Comparison of ENCODE assay signal across 9 cellular contexts in genomic region chr11:313304-313786, GRCh38. TPM values are rescaled to one million over a fixed set of nuclear protein-coding genes. Genes with fewer than 3 reads are reported as not detected.
DNase-seq lines count a peak whose midpoint lies in the region; ATAC-seq and TF ChIP-seq lines count a peak whose summit lies in the region.
"Had no signal": no experiment of that assay in that cellular context is flagged by ENCODE, and none has a peak within 500 bp of the region (broad histone marks: within the 10 kb centered on the region; RNA-seq: fewer than 3 reads in every experiment).

No MANE protein-coding gene starts in this region.

- intact Hi-C loops in PC-3 (cut with micrococcal nuclease), result no loop called here
- intact Hi-C loops in prostate gland (cut with DNase I), result no loop called here

- H3K9me2 ChIP-seq in PC-3 (replicated peaks; ENCODE audit: low read length), result no peaks in the 10 kb centered on the region

- no peak overlapping the region for H2AFZ ChIP-seq in PC-3 (ENCODE audit: low read length)

- 40% methylated on average over 8 of the region's 8 CpGs for WGBS in prostate gland

- H3K9ac ChIP-seq in PC-3 (ENCODE audit: low read length), result no peak overlapping the region

- POLR2A ChIA-PET in PC-3 (lab: Charles Lee; ENCODE audit: unreplicated experiment), result no interaction called here

- H3K4me3 ChIP-seq in GM12864 (ENCODE audit: low read depth, low read length), result peak overlapping the region; percentile 95
- no peak overlapping the region for H3K4me3 ChIP-seq in PC-3 (ENCODE audit: low read length)
- peak overlapping the region in 1 of 2 donors; percentile 41 for H3K4me3 ChIP-seq in prostate gland

- peaks cover 12% of the 10 kb centered on the region for H3K79me2 ChIP-seq in PC-3 (ENCODE audit: low read length)

- H3K27ac ChIP-seq in PC-3 (ENCODE audit: low read length) (no peak overlapping the region), prostate gland (peak overlapping the region; percentile 84 to 86)

- H3K9me3 ChIP-seq in PC-3 (ENCODE audit: low read length) (no peaks in the 10 kb centered on the region), prostate gland (no peaks in the 10 kb centered on the region)

- CTCF ChIA-PET in PC-3 (lab: Charles Lee), result no interaction called here

- no peak overlapping the region for H3K4me2 ChIP-seq in PC-3 (ENCODE audit: low read length)

- H3K4me1 ChIP-seq in PC-3 (ENCODE audit: insufficient read depth, low read length), result peaks cover 12% of the 10 kb centered on the region
- peaks cover 16% of the 10 kb centered on the region for H3K4me1 ChIP-seq in prostate gland (replicated peaks)

- BruUV-seq in PC-3 (replicated peaks; lab: Mats Ljungman, UMichigan), result TSS peak; percentile 24

- H3K27me3 ChIP-seq in PC-3 (ENCODE audit: low read length) (no peaks in the 10 kb centered on the region), prostate gland (replicated peaks; ENCODE audit: insufficient read depth) (no peaks in the 10 kb centered on the region)

- no peaks in the 10 kb centered on the region for H4K20me1 ChIP-seq in PC-3 (ENCODE audit: low read length)

- TF ChIP-seq CTCF in GM12864 (IDR thresholded peaks at IDR 0.05; ENCODE audit: low read depth, low read length, missing control alignments) (no peak), PC-3 (conservative IDR thresholded peaks at IDR 0.05; ENCODE audit: low read depth, low read length) (no peak), prostate gland (IDR thresholded peaks at IDR 0.05) (no peak)

- TF ChIP-seq POLR2A in prostate gland (IDR thresholded peaks at IDR 0.05), result no peak

- H3F3A ChIP-seq in PC-3 (ENCODE audit: low read length, unreplicated experiment), result no peaks in the 10 kb centered on the region

- ATAC-seq in PC-3 (no peak), HG03565 (IDR thresholded peaks at IDR 0.05; ENCODE audit: unreplicated experiment) (no peak)

- no peaks in the 10 kb centered on the region for H3K36me3 ChIP-seq in PC-3 (ENCODE audit: low read depth, low read length)
- H3K36me3 ChIP-seq in prostate gland, result no peaks in the 10 kb centered on the region

- no peak for DNase-seq in GM12864 (ENCODE audit: low read depth)
- no peak for DNase-seq in PC-3
- peak; percentile 15 for DNase-seq in fibroblast of gingiva (ENCODE audit: low read depth)
- no peak for DNase-seq in prostate gland (ENCODE audit: low spot score)
- no peak for DNase-seq in NCI-H1092 treated with DMSO at 0.1 percent for 48 hours (lab: John Stamatoyannopoulos, UW)
- no peak for DNase-seq in putamen (ENCODE audit: low spot score)
- no peak for DNase-seq in cerebellum (ENCODE audit: low spot score)

RNA-seq across cellular contexts. Expression of gene IFITM1, which starts 0.5 kb away (rescaled TPM):
- 2.0 and 2.2 TPM in 2 replicates for total RNA-seq in PC-3 (2014; rRNA removed)
- total RNA-seq in prostate gland, result 100 to 1,000 TPM in 1 of 2 donors, 10 to 100 TPM in 1; 73.9 to 182 TPM
- 33.8 TPM for total RNA-seq in cerebellum

RNA-seq across cellular contexts. Expression of gene IFITM2, which starts 5.7 kb away (rescaled TPM):
- total RNA-seq in PC-3 (2014; rRNA removed) (36.3 and 49.0 TPM in 2 replicates), prostate gland (100 to 1,000 TPM in 1 of 2 donors, 10 to 100 TPM in 1; 96.6 to 149 TPM), cerebellum (4.5 TPM)

RNA-seq across cellular contexts. Expression of gene IFITM3, which starts 7.3 kb away (rescaled TPM):
- 91.6 and 97.6 TPM in 2 replicates for total RNA-seq in PC-3 (2014; rRNA removed)
- total RNA-seq in prostate gland, result 100 to 1,000 TPM; 123 to 477 TPM
- 19.1 TPM for total RNA-seq in cerebellum

RNA-seq across cellular contexts. Expression of gene IFITM5, which starts 14.0 kb away (rescaled TPM):
- total RNA-seq in PC-3 (2014; rRNA removed), result not detected in 2 replicates
- total RNA-seq in prostate gland, result not detected
- not detected for total RNA-seq in cerebellum
- total RNA-seq: T-helper 1 cell treated with Interleukin-12 subunit alpha and Interleukin-12 subunit beta and Interleukin-4 antibody, amounts not matched to agents 30 ng/mL and 1 ng/mL, for 36 hours had no signal

RNA-seq across cellular contexts. Expression of gene PGGHG, which starts 24.4 kb away (rescaled TPM):
- total RNA-seq in PC-3 (2014; rRNA removed) (10.6 and 12.4 TPM in 2 replicates), prostate gland (10 to 100 TPM; 18.4 to 63.1 TPM), cerebellum (1.6 TPM)

Comparison
In these comparisons a context has a peak if more than half of its experiments do, and no peak if none do; other contexts are left out.
1. RNA of gene IFITM1, which starts 0.5 kb away (total RNA-seq): 73.9 to 182 TPM in prostate gland and 33.8 TPM in cerebellum (single experiment); 2.0 to 2.2 TPM in PC-3; every median in the first group is over 10 times any median in the second.